18 cellular contexts compared by ENCODE assay signal in the genomic region with DNA sequence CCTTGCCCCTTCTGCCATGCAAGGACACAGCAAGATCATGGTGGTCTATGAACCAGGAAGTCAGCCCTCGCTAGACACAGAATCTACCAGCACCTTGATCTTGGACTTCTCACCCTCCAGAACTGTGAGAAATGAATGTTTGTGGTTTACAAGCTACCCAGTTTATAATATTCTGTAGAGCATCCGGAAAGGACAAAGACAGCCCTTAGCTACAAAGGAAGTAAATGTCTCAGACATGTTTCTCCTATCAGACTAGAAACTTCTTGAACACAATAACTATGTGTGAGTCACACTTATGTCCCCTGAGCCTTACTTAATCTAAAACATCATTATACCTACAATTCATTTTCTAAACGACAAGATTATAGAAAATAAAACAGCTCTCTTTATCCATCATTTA.
"Had no signal": no experiment of that assay in that cellular context is flagged by ENCODE, and none has a peak within 500 bp of the region (broad histone marks: within the 10 kb centered on the region; RNA-seq: fewer than 3 reads in every experiment).

No MANE protein-coding gene starts in this region.

- H3K27me3 ChIP-seq: cardiac muscle cell, gastrocnemius medialis, pancreas, right atrium auricular region had no signal

- H3K9me3 ChIP-seq: gastrocnemius medialis, left ventricle myocardium inferior, pancreas, psoas muscle, right atrium auricular region had no signal

- H3K27ac ChIP-seq: cardiac muscle cell, gastrocnemius medialis, left ventricle myocardium inferior, pancreas, psoas muscle, right atrium auricular region had no signal

- ATAC-seq: gastrocnemius medialis; pancreas; psoas muscle; stimulated activated naive CD8-positive, alpha-beta T cell treated with anti-CD3 and anti-CD28 coated beads, Interleukin-15, Interleukin-2, amounts not matched to agents 100 U/mL and 50 U/mL, for 24 hours had no signal

- DNase-seq: activated B cell treated with CpG ODN at 0.5 μM for 24 hours; activated CD4-positive, alpha-beta memory T cell treated with anti-CD3 and anti-CD28 coated beads for 36 hours; activated CD4-positive, alpha-beta T cell treated with anti-CD3 and anti-CD28 coated beads for 4 hours; activated effector memory CD4-positive, alpha-beta T cell treated with Interleukin-2 at 50 U/mL for 16 hours; activated naive CD4-positive, alpha-beta T cell treated with anti-CD3 and anti-CD28 coated beads for 36 hours; activated naive CD8-positive, alpha-beta T cell treated with anti-CD3 and anti-CD28 coated beads, Interleukin-2, amount 10 ng/mL, durations not matched to agents 7 days and 5 days; activated T-cell treated with anti-CD3 and anti-CD28 coated beads, Interleukin-2, amount 50 U/mL, for 48 hours; amniotic stem cell; gastrocnemius medialis; hippocampal formation; left ventricle myocardium inferior; pancreas; psoas muscle; stimulated activated CD4-positive, alpha-beta T cell treated with anti-CD3 and anti-CD28 coated beads, Interleukin-4, amount 100 ng/mL, for 24 hours; stimulated activated naive CD8-positive, alpha-beta T cell treated with anti-CD3 and anti-CD28 coated beads, Interleukin-15, Interleukin-2, amounts not matched to agents 100 U/mL and 50 U/mL, for 24 hours; T-helper 1 cell had no signal

- H3K4me1 ChIP-seq: gastrocnemius medialis, left ventricle myocardium inferior, psoas muscle, right atrium auricular region had no signal

- H3K36me3 ChIP-seq: cardiac muscle cell, gastrocnemius medialis, left ventricle myocardium inferior, pancreas, right atrium auricular region had no signal

- H3K4me3 ChIP-seq: cardiac muscle cell, gastrocnemius medialis, left ventricle myocardium inferior, pancreas, psoas muscle, right atrium auricular region had no signal
